Comparison of ENCODE assay signal across 38 cellular contexts in the genomic region with DNA sequence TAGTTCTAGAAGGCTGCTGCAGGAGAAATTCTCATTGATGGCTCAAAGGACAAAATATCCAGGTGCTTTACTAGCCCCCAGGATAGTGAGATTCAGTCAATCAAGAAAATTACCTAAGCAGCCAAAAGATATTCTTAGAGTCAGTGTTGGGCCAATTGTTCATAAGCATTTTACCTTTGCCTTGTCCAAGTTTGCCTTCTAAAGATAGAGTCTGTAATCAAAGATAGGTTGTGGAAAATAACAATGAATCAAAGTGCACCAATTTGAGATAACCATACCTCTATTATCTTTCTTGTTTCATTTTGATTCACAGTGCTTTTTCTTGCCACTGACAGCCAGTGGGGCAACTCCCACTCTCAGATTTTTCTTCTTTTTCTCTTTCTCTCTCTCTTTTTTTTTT. TPM values are rescaled to one million over a fixed set of nuclear protein-coding genes. Genes with fewer than 3 reads are reported as not detected.
"Had no signal": no experiment of that assay in that cellular context is flagged by ENCODE, and none has a peak within 500 bp of the region (broad histone marks: within the 10 kb centered on the region; RNA-seq: fewer than 3 reads in every experiment).

No MANE protein-coding gene starts in this region.

- H3K27me3 ChIP-seq: adrenal gland, body of pancreas, colonic mucosa, gastroesophageal sphincter, heart right ventricle had no signal

- DNase-seq: activated CD4-positive, alpha-beta memory T cell treated with anti-CD3 and anti-CD28 coated beads for 36 hours; activated CD4-positive, alpha-beta T cell treated with anti-CD3 and anti-CD28 coated beads for 36 hours; activated CD4-positive, alpha-beta T cell treated with anti-CD3 and anti-CD28 coated beads, Interleukin-2, amount 10 ng/mL, durations not matched to agents 24 days and 14 days; activated CD4-positive, CD25-positive, alpha-beta regulatory T cell; activated CD4-positive, CD25-positive, alpha-beta regulatory T cell treated with anti-CD3 and anti-CD28 coated beads, Interleukin-2, amount 50 U/mL, for 72 hours; activated CD8-positive, alpha-beta memory T cell treated with anti-CD3 and anti-CD28 coated beads, Interleukin-2, amount 10 ng/mL, durations not matched to agents 7 days and 5 days; activated CD8-positive, alpha-beta memory T cell treated with anti-CD3 and anti-CD28 coated beads, Interleukin-2, amount 50 U/mL, for 4 hours; activated CD8-positive, alpha-beta T cell treated with anti-CD3 and anti-CD28 coated beads, Interleukin-2, amount 10 ng/mL, durations not matched to agents 7 days and 5 days; activated effector memory CD4-positive, alpha-beta T cell treated with anti-CD3 and anti-CD28 coated beads, Interleukin-2, amount 50 U/mL, for 16 hours; activated naive CD4-positive, alpha-beta T cell treated with anti-CD3 and anti-CD28 coated beads for 36 hours; activated naive CD8-positive, alpha-beta T cell treated with anti-CD3 and anti-CD28 coated beads for 36 hours; activated naive CD8-positive, alpha-beta T cell treated with anti-CD3 and anti-CD28 coated beads, Interleukin-2, amount 50 U/mL, for 24 hours; activated T-cell treated with anti-CD3 and anti-CD28 coated beads, Interleukin-2, amount 50 U/mL, for 1 hour; activated T-cell treated with anti-CD3 and anti-CD28 coated beads, Interleukin-2, amount 50 U/mL, for 48 hours; adrenal gland; amygdala; aorta; body of pancreas; central memory CD4-positive, alpha-beta T cell; cerebellar nuclear complex; colonic mucosa; effector CD8-positive, alpha-beta T cell; esophagus squamous epithelium; foreskin melanocyte; heart right ventricle; T-helper 1 cell; T-helper 17 cell; T1000 had no signal

- H3K27ac ChIP-seq: adrenal gland, body of pancreas, colonic mucosa, esophagus squamous epithelium, gastroesophageal sphincter had no signal

- H3K36me3 ChIP-seq: adrenal gland, colonic mucosa, esophagus squamous epithelium, gastroesophageal sphincter, heart right ventricle had no signal

- H3K4me3 ChIP-seq: adrenal gland, body of pancreas, colonic mucosa, esophagus squamous epithelium, gastroesophageal sphincter, heart right ventricle had no signal

- ATAC-seq: activated CD4-positive, alpha-beta T cell treated with anti-CD3 and anti-CD28 coated beads for 36 hours; activated CD8-positive, alpha-beta memory T cell treated with anti-CD3 and anti-CD28 coated beads, Interleukin-2, amount 10 ng/mL, durations not matched to agents 7 days and 5 days; activated CD8-positive, alpha-beta T cell treated with anti-CD3 and anti-CD28 coated beads, Interleukin-2, amount 10 ng/mL, durations not matched to agents 7 days and 5 days; activated naive CD8-positive, alpha-beta T cell treated with anti-CD3 and anti-CD28 coated beads, Interleukin-2, amount 50 U/mL, for 24 hours; body of pancreas; gastroesophageal sphincter; T-helper 17 cell had no signal

- H3K9me3 ChIP-seq: adrenal gland, body of pancreas, colonic mucosa, esophagus squamous epithelium, gastroesophageal sphincter, heart right ventricle had no signal

- H3K4me1 ChIP-seq: adrenal gland, body of pancreas, colonic mucosa, gastroesophageal sphincter had no signal

RNA-seq across cellular contexts. Expression of a gene that starts 34.2 kb away (rescaled TPM):
- total RNA-seq: activated CD4-positive, alpha-beta memory T cell treated with anti-CD3 and anti-CD28 coated beads for 36 hours; activated CD4-positive, alpha-beta T cell treated with anti-CD3 and anti-CD28 coated beads for 36 hours; activated CD4-positive, alpha-beta T cell treated with anti-CD3 and anti-CD28 coated beads, Interleukin-2, amount 10 ng/mL, durations not matched to agents 24 days and 14 days; activated CD8-positive, alpha-beta memory T cell treated with anti-CD3 and anti-CD28 coated beads for 36 hours; activated CD8-positive, alpha-beta memory T cell treated with anti-CD3 and anti-CD28 coated beads, Interleukin-2, amount 10 ng/mL, durations not matched to agents 7 days and 5 days; activated CD8-positive, alpha-beta T cell treated with anti-CD3 and anti-CD28 coated beads, Interleukin-2, amount 10 ng/mL, durations not matched to agents 7 days and 5 days; activated naive CD4-positive, alpha-beta T cell treated with anti-CD3 and anti-CD28 coated beads for 36 hours; activated naive CD8-positive, alpha-beta T cell treated with anti-CD3 and anti-CD28 coated beads for 36 hours; activated T-helper 1 cell treated with anti-CD3 and anti-CD28 coated beads, Interleukin-12 subunit alpha, Interleukin-12 subunit beta, Interleukin-2, Interleukin-4 antibody, amounts not matched to agents 30 ng/mL and 10 ng/mL and 1 ng/mL, durations not matched to agents 14 hours and 24 hours and 36 hours; activated T-helper 2 cell treated with anti-CD3 and anti-CD28 coated beads, Interferon-gamma antibody, Interleukin-2, Interleukin-4, amounts not matched to agents 10 μg/mL and 5 μg/mL and 100 μg/mL, durations not matched to agents 14 hours and 24 hours and 36 hours; aorta; body of pancreas; colonic mucosa; dermis microvascular lymphatic vessel endothelial cell; endothelial cell of umbilical vein; epithelial cell of proximal tubule; esophagus squamous epithelium; fibroblast of lung; fibroblast of villous mesenchyme; gastroesophageal sphincter; glomerular endothelial cell; heart right ventricle; T-helper 17 cell had no signal
